Comparison of ENCODE assay signal across 9 cellular contexts in genomic region chr20:35523298-35523888, GRCh38. TPM values are rescaled to one million over a fixed set of nuclear protein-coding genes. Genes with fewer than 3 reads are reported as not detected.
DNase-seq lines count a peak whose midpoint lies in the region; ATAC-seq, FAIRE-seq and TF ChIP-seq lines count a peak whose summit lies in the region.
"Had no signal": no experiment of that assay in that cellular context is flagged by ENCODE, and none has a peak within 500 bp of the region (broad histone marks: within the 10 kb centered on the region; RNA-seq: fewer than 3 reads in every experiment).

No MANE protein-coding gene starts in this region.

- DNase-seq in ACHN (peak; percentile 31), GM19239 (ENCODE audit: insufficient read length, low spot score) (peak; percentile 36), SW 1271 (lab: John Stamatoyannopoulos, UW) (peak; percentile 42 to 60), superior temporal gyrus (ENCODE audit: extremely low spot score) (no peak), coronary artery (ENCODE audit: low spot score) (no peak)
- DNase-seq in stimulated activated naive B cell treated with anti-CD40 and anti-IgM and Interleukin-4, amounts not matched to agents 10 μg/mL and 1 μg/mL and 100 μg/mL, for 72 hours = no peak
- no peak for DNase-seq in stimulated activated naive CD4-positive, alpha-beta T cell treated with Interleukin-2 at 50 U/mL for 16 hours (lab: John Stamatoyannopoulos, UW)

- in situ Hi-C loops in ACHN (cut with HindIII; ENCODE audit: low pct_ligation_motif_present, low pct_unique_long_range_greater_than_20kb, low sequenced_read_pairs) = no loop called here

- ATAC-seq in esophagus mucosa = peak; percentile 41
- ATAC-seq in stimulated activated naive B cell treated with anti-CD40 and anti-IgM and Interleukin-4, amounts not matched to agents 10 μg/mL and 1 μg/mL and 100 μg/mL, for 72 hours (replicated peaks) = peak; percentile 51

- no peaks in the 10 kb centered on the region for H3K27me3 Mint-ChIP-seq in stimulated activated naive B cell treated with anti-CD40 and anti-IgM and Interleukin-4, amounts not matched to agents 10 μg/mL and 1 μg/mL and 100 μg/mL, for 72 hours
- H3K27me3 Mint-ChIP-seq: central memory CD8-positive, alpha-beta T cell had no signal

- no peaks in the 10 kb centered on the region for H3K36me3 Mint-ChIP-seq in stimulated activated naive B cell treated with anti-CD40 and anti-IgM and Interleukin-4, amounts not matched to agents 10 μg/mL and 1 μg/mL and 100 μg/mL, for 72 hours

- no peak overlapping the region for H3K4me3 Mint-ChIP-seq in stimulated activated naive B cell treated with anti-CD40 and anti-IgM and Interleukin-4, amounts not matched to agents 10 μg/mL and 1 μg/mL and 100 μg/mL, for 72 hours
- H3K4me3 Mint-ChIP-seq: central memory CD8-positive, alpha-beta T cell had no signal

- no peak overlapping the region for H3K27ac Mint-ChIP-seq in stimulated activated naive B cell treated with anti-CD40 and anti-IgM and Interleukin-4, amounts not matched to agents 10 μg/mL and 1 μg/mL and 100 μg/mL, for 72 hours

- no peak overlapping the region for H3K4me3 ChIP-seq in coronary artery

- H3K4me1 Mint-ChIP-seq in stimulated activated naive B cell treated with anti-CD40 and anti-IgM and Interleukin-4, amounts not matched to agents 10 μg/mL and 1 μg/mL and 100 μg/mL, for 72 hours = no peaks in the 10 kb centered on the region
- H3K4me1 Mint-ChIP-seq: central memory CD8-positive, alpha-beta T cell had no signal

- no peak overlapping the region for H3K27ac ChIP-seq in coronary artery

- no peaks in the 10 kb centered on the region for H3K9me3 Mint-ChIP-seq in stimulated activated naive B cell treated with anti-CD40 and anti-IgM and Interleukin-4, amounts not matched to agents 10 μg/mL and 1 μg/mL and 100 μg/mL, for 72 hours
- H3K9me3 Mint-ChIP-seq: central memory CD8-positive, alpha-beta T cell had no signal

- FAIRE-seq in GM19239 (lab: Jason Lieb, UNC) = peak; percentile 86

- no peak for TF ChIP-seq CTCF in coronary artery (IDR thresholded peaks at IDR 0.05)

RNA-seq across cellular contexts. Expression of gene C20orf173, which starts 6.1 kb away (rescaled TPM):
- not detected for total RNA-seq in esophagus mucosa

RNA-seq across cellular contexts. Expression of gene ERGIC3, which starts 18.5 kb away (rescaled TPM):
- 168 TPM for total RNA-seq in esophagus mucosa

Comparison
In these comparisons a context has a peak if more than half of its experiments do, and no peak if none do; other contexts are left out.
1. DNase-seq: peak in ACHN (single experiment), GM19239 (single experiment) and SW 1271 (2 of 2); none in stimulated activated naive B cell treated with anti-CD40 and anti-IgM and Interleukin-4, amounts not matched to agents 10 μg/mL and 1 μg/mL and 100 μg/mL, for 72 hours (single experiment), superior temporal gyrus (single experiment), coronary artery (single experiment) and stimulated activated naive CD4-positive, alpha-beta T cell treated with Interleukin-2 at 50 U/mL for 16 hours (single experiment).